ENCODE assay signal across 10 cellular contexts in genomic region chr7:47573758-47574472, GRCh38. TPM values are rescaled to one million over a fixed set of nuclear protein-coding genes. Genes with fewer than 3 reads are reported as not detected.
DNase-seq lines count a peak whose midpoint lies in the region; ATAC-seq, FAIRE-seq and TF ChIP-seq lines count a peak whose summit lies in the region.
"Had no signal": no experiment of that assay in that cellular context is flagged by ENCODE, and none has a peak within 500 bp of the region (broad histone marks: within the 10 kb centered on the region; RNA-seq: fewer than 3 reads in every experiment).

No MANE protein-coding gene starts in this region.

- intact Hi-C loops in HepG2 (cut with micrococcal nuclease; ENCODE audit: unreplicated experiment) (loop anchor here (5.0 kb wide), 1 partner anchor 158 kb away; no protein-coding TSS in a partner anchor), upper lobe of right lung (cut with DNase I) (no loop called here)

- H3K9me3 ChIP-seq in HepG2 (ENCODE audit: low read length) (no peaks in the 10 kb centered on the region), upper lobe of right lung (no peaks in the 10 kb centered on the region)

- H3K27ac ChIP-seq in HepG2 (ENCODE audit: extremely low read length, insufficient read depth, low read length) (peak overlapping the region; percentile 80), upper lobe of right lung (peak overlapping the region; percentile 86)

- TF ChIP-seq POLR2A in HepG2 (IDR thresholded peaks at IDR 0.05; ENCODE audit: insufficient read depth in 1 of 2, low read depth in 2 of 2, low read length in 2 of 2), result no peak

- H3K27ac Mint-ChIP-seq in activated T-cell treated with anti-CD3 and anti-CD28 coated beads, Interleukin-2, amount 50 U/mL, for 72 hours, result no peak overlapping the region
- H3K27ac Mint-ChIP-seq: natural killer cell had no signal

- H3K4me3 ChIP-seq in astrocyte of the cerebellum (ENCODE audit: low read depth, low read length) (no peak overlapping the region), HepG2 (replicated peaks in 1 of 3; ENCODE audit: insufficient read depth in 1 of 3, low read depth in 2 of 3, low read length in 3 of 3) (peak overlapping the region in 2 of 3 experiments; percentile 6 to 65; a peak in 3 of 6 replicates), upper lobe of right lung (no peak overlapping the region)

- H3K79me2 ChIP-seq in HepG2 (ENCODE audit: insufficient read depth, low read length), result peaks cover 78% of the 10 kb centered on the region

- CTCF ChIA-PET in HepG2 (lab: Yijun Ruan, JAX; ENCODE audit: low intra/inter-chr PET ratio, low total read pairs), result no interaction called here

- TF ChIP-seq RAD21 in HepG2 (CRISPR knock-in tag; IDR thresholded peaks at IDR 0.05), result no peak

- H3K4me2 ChIP-seq in HepG2 (ENCODE audit: low read depth, low read length), result peak overlapping the region; percentile 83

- FAIRE-seq in HepG2 (lab: Jason Lieb, UNC), result peak; percentile 88
- FAIRE-seq: A204.1 had no signal

- in situ Hi-C loops in astrocyte of the cerebellum (cut with HindIII; ENCODE audit: low sequenced_read_pairs) (no loop called here), HepG2 (cut with HindIII; ENCODE audit: extremely low pct_ligation_motif_present, low pct_unique_long_range_greater_than_20kb) (no loop called here)

- H3K36me3 ChIP-seq in HepG2 (replicated peaks in 1 of 2; ENCODE audit: control insufficient read depth in 1 of 2, insufficient read depth in 2 of 2, low read length in 2 of 2), result peaks cover 0 to 13% of the 10 kb centered on the region in 2 experiments; a peak in 3 of 5 replicates
- H3K36me3 ChIP-seq in upper lobe of right lung, result no peaks in the 10 kb centered on the region

- WGBS in HepG2 (ENCODE audit: low lambda C conversion rate), result 12% methylated on average over 11 of the region's 11 CpGs

- peak; percentile 37 for ATAC-seq in HepG2
- ATAC-seq in upper lobe of right lung, result peak; percentile 24
- no peak for ATAC-seq in activated T-cell treated with anti-CD3 and anti-CD28 coated beads, Interleukin-2, amount 50 U/mL, for 72 hours (replicated peaks in 1 of 2)
- ATAC-seq in GM21390 (IDR thresholded peaks at IDR 0.05; ENCODE audit: unreplicated experiment), result no peak
- ATAC-seq: natural killer cell had no signal

- TF ChIP-seq EP300 in HepG2 (IDR thresholded peaks at IDR 0.05; ENCODE audit: low read depth in 2 of 2, low read length in 2 of 2) (peak in 1 of 2 experiments; percentile 59; a peak in 2 of 4 replicates), HepG2 (CRISPR knock-in tag; IDR thresholded peaks at IDR 0.05; ENCODE audit: borderline replicate concordance) (peak; percentile 42; the same call in 1 of the 2 replicates)

- H4K20me1 ChIP-seq in HepG2 (ENCODE audit: insufficient read depth, low read length), result peaks cover 13% of the 10 kb centered on the region

- H3K27me3 ChIP-seq in HepG2 (ENCODE audit: control insufficient read depth in 1 of 2, insufficient read depth in 2 of 2, low read length in 2 of 2) (no peaks in the 10 kb centered on the region), upper lobe of right lung (no peaks in the 10 kb centered on the region)

- peaks cover 19% of the 10 kb centered on the region for H3K27me3 Mint-ChIP-seq in activated T-cell treated with anti-CD3 and anti-CD28 coated beads, Interleukin-2, amount 50 U/mL, for 72 hours (ENCODE audit: low read depth)

- peaks cover 5% of the 10 kb centered on the region for H3K4me1 Mint-ChIP-seq in activated T-cell treated with anti-CD3 and anti-CD28 coated beads, Interleukin-2, amount 50 U/mL, for 72 hours (ENCODE audit: low read depth)

- no peak overlapping the region for H2AFZ ChIP-seq in HepG2 (ENCODE audit: low read length)

- peak overlapping the region; percentile 51 for H3K9ac ChIP-seq in HepG2 (ENCODE audit: insufficient read depth, low read depth, low read length)

- peak; percentile 69 for DNase-seq in SKM-1 treated with dmso at 0.1 percent for 144 hours (lab: John Stamatoyannopoulos, UW; ENCODE audit: unreplicated experiment)
- DNase-seq in SKM-1 (lab: John Stamatoyannopoulos, UW; ENCODE audit: unreplicated experiment), result no peak
- peak; percentile 71 for DNase-seq in astrocyte of the cerebellum (ENCODE audit: low read depth)
- peak; percentile 82 for DNase-seq in HepG2 (ENCODE audit: low spot score)
- no peak for DNase-seq in upper lobe of right lung
- DNase-seq in NCI-H146 treated with DMSO at 0.1 percent for 48 hours (lab: John Stamatoyannopoulos, UW; ENCODE audit: unreplicated experiment), result no peak
- no peak for DNase-seq in activated T-cell treated with anti-CD3 and anti-CD28 coated beads, Interleukin-2, amount 50 U/mL, for 72 hours
- DNase-seq: natural killer cell had no signal

- peaks cover 89% of the 10 kb centered on the region for H3K4me1 ChIP-seq in HepG2 (ENCODE audit: insufficient read depth, low read length)
- H3K4me1 ChIP-seq in upper lobe of right lung, result peaks cover 99% of the 10 kb centered on the region

- POLR2A ChIA-PET in HepG2 (lab: Yijun Ruan, JAX), result interaction anchor here (1.3 to 2.7 kb wide), 4 partner anchors 37 to 213 kb away, joined by 4 to 25 read pairs (median 8); no protein-coding TSS in a partner anchor

- no peak overlapping the region for H3K4me3 Mint-ChIP-seq in activated T-cell treated with anti-CD3 and anti-CD28 coated beads, Interleukin-2, amount 50 U/mL, for 72 hours
- H3K4me3 Mint-ChIP-seq: natural killer cell had no signal

- H3K9me3 Mint-ChIP-seq in activated T-cell treated with anti-CD3 and anti-CD28 coated beads, Interleukin-2, amount 50 U/mL, for 72 hours, result no peaks in the 10 kb centered on the region
- H3K9me3 Mint-ChIP-seq: natural killer cell had no signal

- no TSS peak for BruUV-seq in HepG2 (replicated peaks; lab: Mats Ljungman, UMichigan)

- TF ChIP-seq CTCF in astrocyte of the cerebellum (IDR thresholded peaks at IDR 0.05; ENCODE audit: low read depth, low read length, missing control alignments), result no peak
- TF ChIP-seq CTCF in HepG2 (CRISPR knock-in tag; IDR thresholded peaks at IDR 0.05), result 0 out of 2 replicates have a peak, but pooled peaks have one; percentile 7
- TF ChIP-seq CTCF in upper lobe of right lung (IDR thresholded peaks at IDR 0.05), result no peak

- H3K36me3 Mint-ChIP-seq in activated T-cell treated with anti-CD3 and anti-CD28 coated beads, Interleukin-2, amount 50 U/mL, for 72 hours (ENCODE audit: insufficient read depth in 2 of 2), result no peaks in the 10 kb centered on the region
- H3K36me3 Mint-ChIP-seq: natural killer cell had no signal

TF ChIP-seq in HepG2, 621 proteins besides CTCF, POLR2A, EP300 and RAD21 (continues in another document):
- peak; percentile 74 for TF ChIP-seq ARID5B (CRISPR knock-in tag; IDR thresholded peaks at IDR 0.05)

RNA-seq across cellular contexts. Expression of gene TNS3, which starts 8.0 kb away (rescaled TPM):
- total RNA-seq in HepG2 (2016; rRNA removed; fragmentation: Illumina TruSeq; extraction: Trizol), result 51.3 and 55.7 TPM in 2 replicates
- 14.9 and 19.1 TPM in 2 replicates for total RNA-seq in HepG2 (2016; cell fraction: cytosol; rRNA removed; fragmentation: Illumina TruSeq; extraction: Trizol; ENCODE audit: low read depth)
- total RNA-seq in HepG2 (2016; cell fraction: insoluble cytoplasmic fraction; rRNA removed; fragmentation: Illumina TruSeq; extraction: Trizol), result 45.5 and 52.6 TPM in 2 replicates
- total RNA-seq in HepG2 (2016; cell fraction: membrane; rRNA removed; fragmentation: Illumina TruSeq; extraction: Trizol), result 16.6 and 16.8 TPM in 2 replicates
- total RNA-seq in HepG2 (2016; cell fraction: nucleus; rRNA removed; fragmentation: Illumina TruSeq; extraction: Trizol), result 72.4 and 83.0 TPM in 2 replicates
- polyA plus RNA-seq in HepG2 (2011; rRNA removed), result 52.9 and 55.1 TPM in 2 replicates
- polyA plus RNA-seq in HepG2 (2011; cell fraction: cytosol; rRNA removed), result 28.4 and 33.2 TPM in 2 replicates
- polyA plus RNA-seq in HepG2 (2011; cell fraction: nucleus; rRNA removed), result 76.4 and 98.4 TPM in 2 replicates
- polyA plus RNA-seq in HepG2 (2012), result 48.6 and 60.6 TPM in 2 replicates
- 1.6 and 1.9 TPM in 2 replicates for polyA plus RNA-seq in HepG2 (2016; cell fraction: cytosol; fragmentation: Illumina TruSeq; extraction: Trizol; ENCODE audit: low read depth)
- polyA plus RNA-seq in HepG2 (2016; cell fraction: insoluble cytoplasmic fraction; fragmentation: Illumina TruSeq; extraction: Trizol; ENCODE audit: low read depth), result 32.3 and 39.6 TPM in 2 replicates
- polyA plus RNA-seq in HepG2 (2016; cell fraction: membrane; fragmentation: Illumina TruSeq; extraction: Trizol; ENCODE audit: low read depth), result 3.7 and 4.3 TPM in 2 replicates
- polyA plus RNA-seq in HepG2 (2016; cell fraction: nucleus; fragmentation: Illumina TruSeq; extraction: Trizol; ENCODE audit: insufficient read depth, low read depth), result 56.5 and 64.9 TPM in 2 replicates
- polyA minus RNA-seq in HepG2 (2011; rRNA and poly(A)+ RNA removed; ENCODE audit: low replicate concordance), result 29.7 and 302 TPM in 2 replicates
- 53.8 and 56.5 TPM in 2 replicates for polyA minus RNA-seq in HepG2 (2011; cell fraction: cytosol; rRNA and poly(A)+ RNA removed)
- 139 and 170 TPM in 2 replicates for polyA minus RNA-seq in HepG2 (2011; cell fraction: nucleus; rRNA and poly(A)+ RNA removed)
- 168 TPM for total RNA-seq in upper lobe of right lung
- 1 to 10 TPM in 1 of 2 donors, under 1 TPM in 1; 0.29 to 1.2 TPM for total RNA-seq in activated T-cell treated with anti-CD3 and anti-CD28 coated beads, Interleukin-2, amount 50 U/mL, for 72 hours

Comparison
In these comparisons a context has a peak if more than half of its experiments do, and no peak if none do; other contexts are left out.
1. DNase-seq: peak in SKM-1 treated with dmso at 0.1 percent for 144 hours (single experiment), astrocyte of the cerebellum (single experiment) and HepG2 (single experiment); none in SKM-1 (single experiment), upper lobe of right lung (single experiment), NCI-H146 treated with DMSO at 0.1 percent for 48 hours (single experiment) and activated T-cell treated with anti-CD3 and anti-CD28 coated beads, Interleukin-2, amount 50 U/mL, for 72 hours (0 of 2).
2. H3K4me3 ChIP-seq: peak in HepG2 (2 of 3); none in astrocyte of the cerebellum (single experiment) and upper lobe of right lung (single experiment).
3. ATAC-seq: peak in HepG2 (single experiment) and upper lobe of right lung (single experiment); none in activated T-cell treated with anti-CD3 and anti-CD28 coated beads, Interleukin-2, amount 50 U/mL, for 72 hours (0 of 2) and GM21390 (single experiment).
4. RNA of gene TNS3, which starts 8.0 kb away (total RNA-seq): 168 TPM in upper lobe of right lung (single experiment) and 14.9 to 83.0 TPM in HepG2; 0.29 to 1.2 TPM in activated T-cell treated with anti-CD3 and anti-CD28 coated beads, Interleukin-2, amount 50 U/mL, for 72 hours; every median in the first group is over 4 times any median in the second.